1 cellular context compared by ENCODE assay signal in genomic region chr6:32980488-32981038, GRCh38.
A peak's percentile ranks its signal among the peaks of the same experiment; 100 is the strongest.
TF ChIP-seq lines count a peak whose summit lies in the region.

No MANE protein-coding gene starts in this region.

TF ChIP-seq in HepG2, 621 proteins besides CTCF, POLR2A, EP300 and RAD21:
- TF ChIP-seq U2AF1 (optimal IDR thresholded peaks at IDR 0.05; ENCODE audit: low read depth, low read length) (no peak), PHF21A (CRISPR knock-in tag; IDR thresholded peaks at IDR 0.05) (no peak), REST (IDR thresholded peaks at IDR 0.05; ENCODE audit: borderline replicate concordance in 1 of 2, low read depth in 1 of 2, low read length in 2 of 2) (no peak), ATF3 (CRISPR knock-in tag; IDR thresholded peaks at IDR 0.05) (no peak), POGZ (CRISPR knock-in tag; IDR thresholded peaks at IDR 0.05) (no peak), BRF2 (CRISPR knock-in tag; IDR thresholded peaks at IDR 0.05) (no peak), FOXP1 (IDR thresholded peaks at IDR 0.05) (no peak), FOXP1 (CRISPR knock-in tag; IDR thresholded peaks at IDR 0.05) (no peak), POLR2AphosphoS2 (IDR thresholded peaks at IDR 0.05; ENCODE audit: low read depth, low read length) (peak; percentile 73), MYC (CRISPR knock-in tag; IDR thresholded peaks at IDR 0.05; ENCODE audit: borderline replicate concordance) (no peak), HNRNPL (IDR thresholded peaks at IDR 0.05; ENCODE audit: low read depth, low read length) (no peak), ZNF703 (CRISPR knock-in tag; IDR thresholded peaks at IDR 0.05; ENCODE audit: borderline replicate concordance) (no peak), KDM2A (CRISPR knock-in tag; IDR thresholded peaks at IDR 0.05; ENCODE audit: borderline replicate concordance, low read depth) (0 out of 2 replicates have a peak, but pooled peaks have one; percentile 6), ZBTB26 (CRISPR knock-in tag; IDR thresholded peaks at IDR 0.05; ENCODE audit: borderline replicate concordance) (no peak), DMAP1 (CRISPR knock-in tag; IDR thresholded peaks at IDR 0.05) (no peak), ZBTB33 (CRISPR knock-in tag; IDR thresholded peaks at IDR 0.05) (peak; percentile 76), ZBTB7A (CRISPR knock-in tag; IDR thresholded peaks at IDR 0.05) (0 out of 2 replicates have a peak, but pooled peaks have one; percentile 23), YEATS2 (CRISPR knock-in tag; IDR thresholded peaks at IDR 0.05; ENCODE audit: borderline replicate concordance) (no peak), STAT5B (CRISPR knock-in tag; IDR thresholded peaks at IDR 0.05) (no peak), RBM22 (optimal IDR thresholded peaks at IDR 0.05; ENCODE audit: low read length) (peak; percentile 89), SSRP1 (CRISPR knock-in tag; IDR thresholded peaks at IDR 0.05) (peak; percentile 85; the same call in 1 of the 2 replicates), POLR2G (IDR thresholded peaks at IDR 0.05; ENCODE audit: low read depth, low read length) (peak; percentile 63), SRSF9 (IDR thresholded peaks at IDR 0.05; ENCODE audit: borderline replicate concordance, insufficient read depth, low read depth, low read length, poor library complexity, severe bottlenecking) (no peak)
